ENCODE assay signal across 9 cellular contexts in the genomic region with DNA sequence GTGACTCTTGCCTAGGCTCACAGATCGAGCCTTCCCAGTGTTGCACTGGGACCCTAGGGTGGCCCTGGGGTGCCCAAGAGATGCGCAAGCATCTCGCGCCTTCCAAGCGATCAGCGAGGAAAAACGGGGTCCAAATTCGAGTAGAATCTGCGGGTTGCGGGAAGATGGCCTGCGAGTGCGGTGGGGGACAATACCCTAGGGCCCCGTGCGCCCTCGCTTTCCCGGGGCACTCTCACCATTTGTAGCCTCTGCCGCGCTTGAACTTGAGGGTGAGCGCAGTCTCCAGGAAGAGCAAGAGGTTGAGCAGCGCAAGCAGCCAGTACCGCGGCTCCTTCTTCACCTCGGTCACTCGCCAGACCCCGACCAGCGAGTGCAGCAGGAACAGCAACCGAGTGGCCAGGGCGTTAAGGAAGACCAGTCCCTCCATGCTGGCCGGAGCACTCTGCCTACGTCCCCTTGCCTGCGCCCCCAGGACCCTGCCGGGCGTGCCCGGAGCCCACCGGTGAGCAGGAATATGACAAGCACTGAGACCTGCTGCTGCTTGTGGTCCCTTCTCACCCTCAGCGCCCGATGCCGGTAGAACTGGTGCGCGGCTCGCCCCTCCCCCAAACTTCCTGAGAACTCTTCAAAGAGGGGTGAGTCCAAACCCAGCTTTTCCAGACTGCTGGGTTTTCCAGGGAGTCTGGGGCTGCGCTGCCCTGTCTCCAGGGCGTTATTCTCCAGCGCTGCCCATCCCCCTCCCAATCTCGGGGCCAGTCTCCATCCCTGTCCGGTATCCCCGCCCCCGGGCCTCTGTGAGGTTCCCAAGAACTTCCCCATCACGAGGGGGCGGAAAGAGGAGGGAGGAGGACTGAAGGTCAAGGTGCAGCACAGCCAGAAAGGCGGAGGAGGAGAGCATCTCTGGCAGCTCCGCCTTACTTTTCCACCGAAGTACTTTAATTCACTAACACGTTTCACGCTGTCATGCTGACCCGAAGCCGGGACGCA. TPM values are rescaled to one million over a fixed set of nuclear protein-coding genes. Genes with fewer than 3 reads are reported as not detected.
A peak's percentile ranks its signal among the peaks of the same experiment; 100 is the strongest.
DNase-seq lines count a peak whose midpoint lies in the region; ATAC-seq and TF ChIP-seq lines count a peak whose summit lies in the region.
"Had no signal": no experiment of that assay in that cellular context is flagged by ENCODE, and none has a peak within 500 bp of the region (broad histone marks: within the 10 kb centered on the region; RNA-seq: fewer than 3 reads in every experiment).

A gene (minus strand): TSS at position 727 of the 987 bp plus-strand sequence. CDS start 300 bp downstream, at position 427.

- H3K4me3 ChIP-seq in Loucy (ENCODE audit: low read length, poor library complexity, severe bottlenecking) (peak within 1 kb of the TSS; percentile 82), coronary artery (peak within 1 kb of the TSS; percentile 71), stomach smooth muscle (ENCODE audit: low read length in 2 of 2) (peak within 1 kb of the TSS; percentile 70 to 72)

- TF ChIP-seq CTCF in Loucy (conservative IDR thresholded peaks at IDR 0.05; ENCODE audit: low read length), result 0 out of 2 replicates have a peak, but pooled peaks have one; percentile 9
- TF ChIP-seq CTCF in coronary artery (IDR thresholded peaks at IDR 0.05), result no peak
- TF ChIP-seq CTCF in GM13977 (IDR thresholded peaks at IDR 0.05; ENCODE audit: extremely low read depth, insufficient read depth, missing control alignments), result no peak

- H4K20me1 ChIP-seq in Loucy (ENCODE audit: insufficient read depth, low read length, poor library complexity, severe bottlenecking), result no peaks in the 10 kb centered on the region

- no peaks in the 10 kb centered on the region for H3K79me2 ChIP-seq in Loucy (ENCODE audit: insufficient read depth, low read length)

- ATAC-seq in left lobe of liver (peak; percentile 60), GM21381 (IDR thresholded peaks at IDR 0.05; ENCODE audit: unreplicated experiment) (no peak)

- no peaks in the 10 kb centered on the region for H3K27me3 ChIP-seq in Loucy (ENCODE audit: insufficient read depth, low read length, poor library complexity, severe bottlenecking)
- peaks cover 16 to 18% of the 10 kb centered on the region in 2 donors for H3K27me3 ChIP-seq in stomach smooth muscle (ENCODE audit: control insufficient read depth in 1 of 2, insufficient read depth in 2 of 2, low read length in 2 of 2)

- H3K9me2 ChIP-seq in Loucy (replicated peaks; ENCODE audit: low read depth, low read length), result no peaks in the 10 kb centered on the region

- no peaks in the 10 kb centered on the region for H3F3A ChIP-seq in Loucy (ENCODE audit: low read depth)

- in situ Hi-C loops in GM13977 (cut with MboI; ENCODE audit: low pct_unique_long_range_greater_than_20kb, low sequenced_read_pairs, unreplicated experiment), result no loop called here

- H3K9me3 ChIP-seq in Loucy (ENCODE audit: insufficient read depth, low read depth, low read length), result no peaks in the 10 kb centered on the region
- H3K9me3 ChIP-seq in stomach smooth muscle (ENCODE audit: control insufficient read depth in 2 of 2, low read length in 2 of 2), result peaks cover 0 to 2% of the 10 kb centered on the region in 2 donors

- no peak within 1 kb of the TSS for H3K27ac ChIP-seq in coronary artery
- no peak within 1 kb of the TSS for H3K27ac ChIP-seq in stomach smooth muscle (ENCODE audit: low read length)

- H3K4me2 ChIP-seq in Loucy (ENCODE audit: low read depth, low read length, poor library complexity, severe bottlenecking), result peak within 1 kb of the TSS; percentile 95

- peak within 1 kb of the TSS; percentile 64 for H3K9ac ChIP-seq in Loucy (ENCODE audit: low read depth, low read length, poor library complexity, severe bottlenecking)
- no peak within 1 kb of the TSS for H3K9ac ChIP-seq in stomach smooth muscle (ENCODE audit: low read length in 2 of 2)

- H2AFZ ChIP-seq in Loucy (ENCODE audit: low read length), result peak within 1 kb of the TSS; percentile 96

- DNase-seq in coronary artery (ENCODE audit: low spot score) (no peak), left lobe of liver (ENCODE audit: low spot score) (peak; percentile 51), mesenteric fat pad (ENCODE audit: low spot score) (no peak), GM13977 (ENCODE audit: low spot score) (no peak)
- no peak for DNase-seq in activated CD8-positive, alpha-beta memory T cell treated with anti-CD3 and anti-CD28 coated beads, Interleukin-2, amount 50 U/mL, for 48 hours

- H3K36me3 ChIP-seq in Loucy (ENCODE audit: insufficient read depth, low read length), result no peaks in the 10 kb centered on the region
- H3K36me3 ChIP-seq in stomach smooth muscle (ENCODE audit: control insufficient read depth in 2 of 2, insufficient read depth in 2 of 2, low read length in 2 of 2), result no peaks in the 10 kb centered on the region

- peaks cover 28% of the 10 kb centered on the region for H3K4me1 ChIP-seq in Loucy (ENCODE audit: insufficient read depth, low read length, poor library complexity, severe bottlenecking)
- H3K4me1 ChIP-seq in stomach smooth muscle (ENCODE audit: control insufficient read depth, insufficient read depth, low read length), result no peaks in the 10 kb centered on the region

RNA-seq across cellular contexts. Expression of the gene that starts here (rescaled TPM):
- total RNA-seq in left lobe of liver, result 0.35 TPM
- total RNA-seq in mesenteric fat pad, result 1.4 TPM
- total RNA-seq: HT-29 had no signal

Comparison
In these comparisons a context has a peak if more than half of its experiments do, and no peak if none do; other contexts are left out.
1. Peak in DNase-seq and ATAC-seq in left lobe of liver; RNA of the gene not detected or under 1 TPM.